Comparison of ENCODE assay signal across 8 cellular contexts in the genomic region with DNA sequence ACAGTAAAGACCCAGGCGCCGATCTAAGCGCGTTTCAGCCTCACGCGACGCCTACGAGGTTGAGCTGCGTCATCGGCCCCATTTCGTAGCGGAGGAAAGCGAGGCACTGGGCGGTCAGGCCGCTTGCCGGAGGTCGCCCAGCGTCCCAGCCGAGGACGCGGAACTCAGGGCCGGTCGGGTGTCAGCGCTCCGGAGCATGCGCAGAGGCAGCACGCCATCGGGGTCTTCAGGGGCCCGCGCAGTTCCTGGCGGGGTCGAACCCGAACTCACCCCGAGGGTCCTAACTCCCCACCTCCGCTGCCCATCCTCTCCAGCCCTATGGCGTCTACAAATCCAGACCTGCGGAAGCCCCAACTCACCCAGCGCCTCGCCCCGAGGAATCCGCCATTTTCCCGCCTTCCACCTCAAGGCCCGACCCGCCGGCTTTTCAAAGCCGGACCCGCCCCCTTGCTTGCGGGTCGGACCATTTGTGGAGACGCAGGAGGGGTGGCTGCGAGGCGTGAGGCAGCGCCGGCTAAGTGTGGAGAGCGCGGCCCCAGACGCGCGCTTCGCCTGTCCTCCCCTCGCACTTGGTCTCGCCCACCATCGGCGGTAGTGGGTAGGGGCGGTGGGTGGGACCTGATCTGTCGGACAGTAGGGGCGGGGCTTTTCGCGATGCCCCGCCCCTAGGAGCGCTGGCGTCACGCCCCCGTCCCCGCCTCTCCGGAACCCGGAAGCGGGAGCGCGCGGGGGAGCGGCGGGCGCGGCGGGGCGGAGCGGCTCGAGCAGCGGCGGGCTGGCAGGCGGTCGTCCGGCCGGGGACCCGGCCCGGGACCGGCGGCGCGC. TPM values are rescaled to one million over a fixed set of nuclear protein-coding genes. Genes with fewer than 3 reads are reported as not detected.
A peak's percentile ranks its signal among the peaks of the same experiment; 100 is the strongest.
DNase-seq lines count a peak whose midpoint lies in the region; ATAC-seq lines count a peak whose summit lies in the region.

A gene with protein sequence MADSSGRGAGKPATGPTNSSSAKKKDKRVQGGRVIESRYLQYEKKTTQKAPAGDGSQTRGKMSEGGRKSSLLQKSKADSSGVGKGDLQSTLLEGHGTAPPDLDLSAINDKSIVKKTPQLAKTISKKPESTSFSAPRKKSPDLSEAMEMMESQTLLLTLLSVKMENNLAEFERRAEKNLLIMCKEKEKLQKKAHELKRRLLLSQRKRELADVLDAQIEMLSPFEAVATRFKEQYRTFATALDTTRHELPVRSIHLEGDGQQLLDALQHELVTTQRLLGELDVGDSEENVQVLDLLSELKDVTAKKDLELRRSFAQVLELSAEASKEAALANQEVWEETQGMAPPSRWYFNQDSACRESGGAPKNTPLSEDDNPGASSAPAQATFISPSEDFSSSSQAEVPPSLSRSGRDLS (minus strand): TSS at position 418 of the 825 bp plus-strand sequence. CDS start 30 bp downstream, at position 388.
A gene with protein sequence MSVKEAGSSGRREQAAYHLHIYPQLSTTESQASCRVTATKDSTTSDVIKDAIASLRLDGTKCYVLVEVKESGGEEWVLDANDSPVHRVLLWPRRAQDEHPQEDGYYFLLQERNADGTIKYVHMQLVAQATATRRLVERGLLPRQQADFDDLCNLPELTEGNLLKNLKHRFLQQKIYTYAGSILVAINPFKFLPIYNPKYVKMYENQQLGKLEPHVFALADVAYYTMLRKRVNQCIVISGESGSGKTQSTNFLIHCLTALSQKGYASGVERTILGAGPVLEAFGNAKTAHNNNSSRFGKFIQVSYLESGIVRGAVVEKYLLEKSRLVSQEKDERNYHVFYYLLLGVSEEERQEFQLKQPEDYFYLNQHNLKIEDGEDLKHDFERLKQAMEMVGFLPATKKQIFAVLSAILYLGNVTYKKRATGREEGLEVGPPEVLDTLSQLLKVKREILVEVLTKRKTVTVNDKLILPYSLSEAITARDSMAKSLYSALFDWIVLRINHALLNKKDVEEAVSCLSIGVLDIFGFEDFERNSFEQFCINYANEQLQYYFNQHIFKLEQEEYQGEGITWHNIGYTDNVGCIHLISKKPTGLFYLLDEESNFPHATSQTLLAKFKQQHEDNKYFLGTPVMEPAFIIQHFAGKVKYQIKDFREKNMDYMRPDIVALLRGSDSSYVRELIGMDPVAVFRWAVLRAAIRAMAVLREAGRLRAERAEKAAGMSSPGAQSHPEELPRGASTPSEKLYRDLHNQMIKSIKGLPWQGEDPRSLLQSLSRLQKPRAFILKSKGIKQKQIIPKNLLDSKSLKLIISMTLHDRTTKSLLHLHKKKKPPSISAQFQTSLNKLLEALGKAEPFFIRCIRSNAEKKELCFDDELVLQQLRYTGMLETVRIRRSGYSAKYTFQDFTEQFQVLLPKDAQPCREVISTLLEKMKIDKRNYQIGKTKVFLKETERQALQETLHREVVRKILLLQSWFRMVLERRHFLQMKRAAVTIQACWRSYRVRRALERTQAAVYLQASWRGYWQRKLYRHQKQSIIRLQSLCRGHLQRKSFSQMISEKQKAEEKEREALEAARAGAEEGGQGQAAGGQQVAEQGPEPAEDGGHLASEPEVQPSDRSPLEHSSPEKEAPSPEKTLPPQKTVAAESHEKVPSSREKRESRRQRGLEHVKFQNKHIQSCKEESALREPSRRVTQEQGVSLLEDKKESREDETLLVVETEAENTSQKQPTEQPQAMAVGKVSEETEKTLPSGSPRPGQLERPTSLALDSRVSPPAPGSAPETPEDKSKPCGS (N-terminal part only) (plus strand): TSS at position 743 of the 825 bp plus-strand sequence. CDS start 25,941 bp downstream, outside the sequence.

- H3K36me3 Mint-ChIP-seq in activated CD4-positive, alpha-beta T cell treated with anti-CD3 and anti-CD28 coated beads, Interleukin-2, amount 10 ng/mL, durations not matched to agents 7 days and 5 days (ENCODE audit: low read depth): peaks cover 32% of the 10 kb centered on the region

- peaks cover 62% of the 10 kb centered on the region for H3K4me1 Mint-ChIP-seq in activated CD4-positive, alpha-beta T cell treated with anti-CD3 and anti-CD28 coated beads, Interleukin-2, amount 10 ng/mL, durations not matched to agents 7 days and 5 days

- ATAC-seq in GM19372 (IDR thresholded peaks at IDR 0.05; ENCODE audit: low read depth, unreplicated experiment) (peak; percentile 84), HG03521 (IDR thresholded peaks at IDR 0.05; ENCODE audit: unreplicated experiment) (peak; percentile 80), left colon (peak; percentile 94)

- POLR2A ChIA-PET in activated CD4-positive, alpha-beta T cell treated with anti-CD3 and anti-CD28 coated beads, Interleukin-2, amount 10 ng/mL, durations not matched to agents 7 days and 5 days (lab: Charles Lee): no interaction called here

- intact Hi-C loops in left colon (cut with DNase I, micrococcal nuclease): loop anchor here in 1 of 2 donors (10.0 kb wide), 1 partner anchor 60 kb away; no protein-coding TSS in a partner anchor

- H3K9me3 Mint-ChIP-seq in activated CD4-positive, alpha-beta T cell treated with anti-CD3 and anti-CD28 coated beads, Interleukin-2, amount 10 ng/mL, durations not matched to agents 7 days and 5 days: no peaks in the 10 kb centered on the region

- peak within 1 kb of the TSS; percentile 100 for H3K4me3 Mint-ChIP-seq in activated CD4-positive, alpha-beta T cell treated with anti-CD3 and anti-CD28 coated beads, Interleukin-2, amount 10 ng/mL, durations not matched to agents 7 days and 5 days

- CTCF ChIA-PET in activated CD4-positive, alpha-beta T cell treated with anti-CD3 and anti-CD28 coated beads, Interleukin-2, amount 10 ng/mL, durations not matched to agents 7 days and 5 days (lab: Charles Lee): interaction anchor here (0.8 to 1.2 kb wide), 3 partner anchors 44 to 185 kb away, joined by 3 read pairs; no protein-coding TSS in a partner anchor

- peak within 1 kb of the TSS; percentile 99 for H3K27ac Mint-ChIP-seq in activated CD4-positive, alpha-beta T cell treated with anti-CD3 and anti-CD28 coated beads, Interleukin-2, amount 10 ng/mL, durations not matched to agents 7 days and 5 days

- no peaks in the 10 kb centered on the region for H3K27me3 Mint-ChIP-seq in activated CD4-positive, alpha-beta T cell treated with anti-CD3 and anti-CD28 coated beads, Interleukin-2, amount 10 ng/mL, durations not matched to agents 7 days and 5 days

- DNase-seq in C1 segment of cervical spinal cord (lab: John Stamatoyannopoulos, UW) (peak; percentile 77 to 100 (median 97)), NCI-H748 (lab: John Stamatoyannopoulos, UW; ENCODE audit: unreplicated experiment) (peak; percentile 97), cortex of kidney (lab: John Stamatoyannopoulos, UW) (peak; percentile 68), left colon (peak; percentile 99)
- DNase-seq in activated CD4-positive, alpha-beta T cell treated with anti-CD3 and anti-CD28 coated beads, Interleukin-2, amount 10 ng/mL, durations not matched to agents 7 days and 5 days: peak; percentile 99
- peak; percentile 97 to 98 for DNase-seq in stimulated activated CD4-positive, alpha-beta T cell treated with anti-CD3 and anti-CD28 coated beads, Interleukin-1b, Interleukin-23, amount 100 ng/mL, for 4 hours (ENCODE audit: low read depth in 2 of 2)

RNA-seq across cellular contexts. Expression of the first gene that starts in this region (rescaled TPM):
- total RNA-seq in activated CD4-positive, alpha-beta T cell treated with anti-CD3 and anti-CD28 coated beads, Interleukin-2, amount 10 ng/mL, durations not matched to agents 7 days and 5 days: 10 to 100 TPM; 46.3 to 47.4 TPM
- 10 to 100 TPM; 10.7 to 14.1 TPM for total RNA-seq in left colon

RNA-seq across cellular contexts. Expression of the second gene that starts in this region (rescaled TPM):
- total RNA-seq in activated CD4-positive, alpha-beta T cell treated with anti-CD3 and anti-CD28 coated beads, Interleukin-2, amount 10 ng/mL, durations not matched to agents 7 days and 5 days: 100 to 1,000 TPM; 217 to 218 TPM
- 10 to 100 TPM; 69.9 to 82.2 TPM for total RNA-seq in left colon

Comparison
In these comparisons a context has a peak if more than half of its experiments do, and no peak if none do; other contexts are left out.
1. Peak in every context shown above with its lines: DNase-seq and ATAC-seq.